25 cellular contexts compared by ENCODE assay signal in genomic region chr4:71201817-71202576, GRCh38.
"Had no signal": no experiment of that assay in that cellular context is flagged by ENCODE, and none has a peak within 500 bp of the region (broad histone marks: within the 10 kb centered on the region; RNA-seq: fewer than 3 reads in every experiment).

No MANE protein-coding gene starts in this region.

- H3K27ac Mint-ChIP-seq: activated B cell treated with CpG ODN at 0.5 μM for 24 hours; activated CD4-positive, alpha-beta T cell treated with anti-CD3 and anti-CD28 coated beads, Interleukin-2, amount 10 ng/mL, durations not matched to agents 24 days and 14 days; activated naive CD4-positive, alpha-beta T cell treated with anti-CD3 and anti-CD28 coated beads, Interleukin-2, amount 50 U/mL, for 72 hours; T-helper 1 cell treated with Interleukin-12 subunit alpha and Interleukin-12 subunit beta and Interleukin-4 antibody, amounts not matched to agents 30 μg/mL and 1 μg/mL, for 36 hours had no signal

- H3K9me3 ChIP-seq: MG63 had no signal

- H3K36me3 Mint-ChIP-seq: activated naive CD4-positive, alpha-beta T cell treated with anti-CD3 and anti-CD28 coated beads, Interleukin-2, amount 50 U/mL, for 72 hours had no signal

- H3K4me3 ChIP-seq: MG63 had no signal

- DNase-seq: activated B cell treated with CpG ODN at 0.5 μM for 24 hours; activated CD4-positive, alpha-beta T cell treated with anti-CD3 and anti-CD28 coated beads for 1 hour; activated CD4-positive, alpha-beta T cell treated with anti-CD3 and anti-CD28 coated beads, Interleukin-2, amount 10 ng/mL, durations not matched to agents 24 days and 14 days; activated CD4-positive, alpha-beta T cell treated with anti-CD3 and anti-CD28 coated beads, Interleukin-2, amount 50 U/mL, for 48 hours; activated CD8-positive, alpha-beta memory T cell treated with anti-CD3 and anti-CD28 coated beads for 24 hours; activated effector memory CD4-positive, alpha-beta T cell treated with anti-CD3 and anti-CD28 coated beads, Interleukin-2, amount 50 U/mL, for 16 hours; activated naive CD4-positive, alpha-beta T cell treated with Interleukin-2 at 50 U/mL for 16 hours; activated T-cell treated with anti-CD3 and anti-CD28 coated beads, Interleukin-2, amount 50 U/mL, for 4 hours; central memory CD4-positive, alpha-beta T cell; KBM-7; MG63; MV-4-11; NCI-H1092 treated with DMSO at 0.1 percent for 48 hours; NCI-H1417 treated with DMSO at 0.1 percent for 48 hours; NCI-H1694; NCI-H2029; NCI-H2107; NCI-H2171 treated with DMSO at 0.1 percent for 48 hours; NCI-H345; NCI-H510A treated with DMSO at 0.1 percent for 48 hours; NCI-H69; PC-3; SHP77 treated with DMSO at 0.1 percent for 48 hours had no signal

- H3K9me3 Mint-ChIP-seq: activated B cell treated with CpG ODN at 0.5 μM for 24 hours; activated CD4-positive, alpha-beta T cell treated with anti-CD3 and anti-CD28 coated beads, Interleukin-2, amount 10 ng/mL, durations not matched to agents 24 days and 14 days; activated T-cell treated with anti-CD3 and anti-CD28 coated beads, Interleukin-2, amount 50 U/mL, for 4 hours; T-helper 1 cell treated with Interleukin-12 subunit alpha and Interleukin-12 subunit beta and Interleukin-4 antibody, amounts not matched to agents 30 μg/mL and 1 μg/mL, for 36 hours had no signal

- H3K4me3 Mint-ChIP-seq: activated B cell treated with CpG ODN at 0.5 μM for 24 hours; activated CD4-positive, alpha-beta T cell treated with anti-CD3 and anti-CD28 coated beads, Interleukin-2, amount 10 ng/mL, durations not matched to agents 24 days and 14 days; activated T-cell treated with anti-CD3 and anti-CD28 coated beads, Interleukin-2, amount 50 U/mL, for 4 hours; T-helper 1 cell treated with Interleukin-12 subunit alpha and Interleukin-12 subunit beta and Interleukin-4 antibody, amounts not matched to agents 30 μg/mL and 1 μg/mL, for 36 hours had no signal

- H3K36me3 ChIP-seq: MG63 had no signal

- H3K27me3 ChIP-seq: MG63 had no signal

- H3K4me1 Mint-ChIP-seq: activated B cell treated with CpG ODN at 0.5 μM for 24 hours had no signal

- ATAC-seq: activated naive CD4-positive, alpha-beta T cell treated with anti-CD3 and anti-CD28 coated beads, Interleukin-2, amount 50 U/mL, for 72 hours; activated T-cell treated with anti-CD3 and anti-CD28 coated beads, Interleukin-2, amount 50 U/mL, for 4 hours; PC-3 had no signal
